In the genomic region with DNA sequence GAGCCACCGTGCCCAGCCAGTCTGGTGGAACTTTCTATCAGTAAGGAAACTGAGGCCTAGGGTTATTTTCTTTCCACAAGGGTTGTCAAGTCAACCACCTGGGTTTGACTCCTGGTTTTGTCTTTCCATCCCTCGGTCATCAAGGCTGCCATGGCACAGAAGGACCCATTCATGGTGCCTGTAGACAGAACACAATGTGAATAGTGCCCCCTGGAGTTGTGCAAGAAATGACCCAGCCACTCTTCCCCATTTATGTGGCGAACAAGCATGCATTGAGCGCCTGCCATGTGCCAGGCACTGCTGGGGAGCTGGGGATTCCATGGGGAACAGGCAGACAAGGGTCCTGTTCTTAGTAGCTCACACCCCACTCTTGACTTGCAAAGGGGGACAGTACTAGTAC, we compare ENCODE assay signal across 17 cellular contexts. TPM values are rescaled to one million over a fixed set of nuclear protein-coding genes. Genes with fewer than 3 reads are reported as not detected.
A peak's percentile ranks its signal among the peaks of the same experiment; 100 is the strongest.
DNase-seq lines count a peak whose midpoint lies in the region; TF ChIP-seq lines count a peak whose summit lies in the region.
"Had no signal": no experiment of that assay in that cellular context is flagged by ENCODE, and none has a peak within 500 bp of the region (broad histone marks: within the 10 kb centered on the region; RNA-seq: fewer than 3 reads in every experiment).

No MANE protein-coding gene starts in this region.

- peak; percentile 10 for TF ChIP-seq CTCF in GM12864 (IDR thresholded peaks at IDR 0.05; ENCODE audit: low read depth, low read length, missing control alignments)
- TF ChIP-seq CTCF in OCI-LY1 (IDR thresholded peaks at IDR 0.05; ENCODE audit: low read length) = peak; percentile 65
- peak; percentile 5 for TF ChIP-seq CTCF in epithelial cell of esophagus (IDR thresholded peaks at IDR 0.05; ENCODE audit: insufficient read depth, low read depth, low read length, missing control alignments)
- TF ChIP-seq CTCF in smooth muscle cell (IDR thresholded peaks at IDR 0.05; ENCODE audit: borderline replicate concordance, insufficient read depth, poor library complexity, severe bottlenecking) = peak; percentile 10

- H3K27ac ChIP-seq in OCI-LY1 (ENCODE audit: low read depth, low read length, poor library complexity, severe bottlenecking) (peak overlapping the region; percentile 98), smooth muscle cell (ENCODE audit: low read depth) (no peak overlapping the region)
- H3K27ac ChIP-seq: breast epithelium, SJSA1 had no signal

- H3K36me3 ChIP-seq in OCI-LY1 (ENCODE audit: insufficient read depth, low read length) (peaks cover 22% of the 10 kb centered on the region), smooth muscle cell (ENCODE audit: low read depth) (no peaks in the 10 kb centered on the region)
- H3K36me3 ChIP-seq: breast epithelium had no signal

- peak overlapping the region; percentile 17; the same call in 1 of the 2 replicates for H3K9ac ChIP-seq in OCI-LY1 (ENCODE audit: low read length)
- no peak overlapping the region for H3K9ac ChIP-seq in smooth muscle cell (ENCODE audit: low read depth)

- no peak overlapping the region for H3K4me3 ChIP-seq in GM12864 (ENCODE audit: low read depth, low read length)
- peak overlapping the region; percentile 7 for H3K4me3 ChIP-seq in OCI-LY1 (ENCODE audit: low read depth, low read length, poor library complexity, severe bottlenecking)
- H3K4me3 ChIP-seq in epithelial cell of esophagus (ENCODE audit: low read length) = no peak overlapping the region
- H3K4me3 ChIP-seq in smooth muscle cell = no peak overlapping the region
- H3K4me3 ChIP-seq: breast epithelium, SJSA1 had no signal

- H2AFZ ChIP-seq in OCI-LY1 (ENCODE audit: low read length) (no peak overlapping the region), smooth muscle cell (ENCODE audit: low read depth) (no peak overlapping the region)

- WGBS in smooth muscle cell (ENCODE audit: low lambda C conversion rate) = 98% methylated on average over 4 of the region's 4 CpGs

- H3F3A ChIP-seq in OCI-LY1 (ENCODE audit: insufficient read depth, low read length) (no peaks in the 10 kb centered on the region), smooth muscle cell (ENCODE audit: low read depth) (no peaks in the 10 kb centered on the region)

- H4K20me1 ChIP-seq in OCI-LY1 (ENCODE audit: insufficient read depth, low read length) (no peaks in the 10 kb centered on the region), smooth muscle cell (ENCODE audit: low read depth) (peaks cover 77% of the 10 kb centered on the region)

- H3K9me3 ChIP-seq in OCI-LY1 (ENCODE audit: low read length) (no peaks in the 10 kb centered on the region), smooth muscle cell (replicated peaks; ENCODE audit: low read depth) (no peaks in the 10 kb centered on the region)
- H3K9me3 ChIP-seq: breast epithelium had no signal

- H3K4me1 ChIP-seq in OCI-LY1 (ENCODE audit: insufficient read depth, low read length, severe bottlenecking) (peaks cover 75% of the 10 kb centered on the region), smooth muscle cell (ENCODE audit: low read depth) (peaks cover 4% of the 10 kb centered on the region)

- intact Hi-C loops in posterior vena cava (cut with DNase I) = no loop called here

- no peak for DNase-seq in GM12864 (ENCODE audit: low read depth)
- DNase-seq in epithelial cell of esophagus (ENCODE audit: low read depth) = no peak
- DNase-seq in smooth muscle cell (lab: John Stamatoyannopoulos, UW; ENCODE audit: unreplicated experiment) = no peak
- DNase-seq in inferior parietal cortex (ENCODE audit: extremely low spot score) = no peak
- DNase-seq in activated gamma-delta T cell (lab: John Stamatoyannopoulos, UW) = no peak
- DNase-seq in posterior vena cava (ENCODE audit: low spot score) = no peak
- DNase-seq: activated CD4-positive, alpha-beta T cell treated with anti-CD3 and anti-CD28 coated beads, Interleukin-2, amount 10 ng/mL, durations not matched to agents 24 days and 14 days; activated T-cell treated with anti-CD3 and anti-CD28 coated beads for 4 hours; CD4-positive, CD25-positive, alpha-beta regulatory T cell; kidney; NCI-H2029; NCI-H510A treated with DMSO at 0.1 percent for 48 hours; occipital lobe; stimulated activated CD4-positive, alpha-beta T cell treated with anti-CD3 and anti-CD28 coated beads, Interleukin-4, amount 100 ng/mL, for 4 hours had no signal

- peak overlapping the region; percentile 54 for H3K4me2 ChIP-seq in OCI-LY1 (ENCODE audit: low read length)
- no peak overlapping the region for H3K4me2 ChIP-seq in smooth muscle cell

- H3K79me2 ChIP-seq in OCI-LY1 (ENCODE audit: insufficient read depth, low read length) (peaks cover 83% of the 10 kb centered on the region), smooth muscle cell (ENCODE audit: low read depth) (peaks cover 90% of the 10 kb centered on the region)

- no peaks in the 10 kb centered on the region for H3K9me2 ChIP-seq in OCI-LY1 (ENCODE audit: low read depth, low read length)

- H3K27me3 ChIP-seq in OCI-LY1 (ENCODE audit: insufficient read depth, low read length) (no peaks in the 10 kb centered on the region), smooth muscle cell (ENCODE audit: low read depth) (no peaks in the 10 kb centered on the region)
- H3K27me3 ChIP-seq: breast epithelium, SJSA1 had no signal

RNA-seq across cellular contexts. Expression of a gene that starts 4.1 kb away (rescaled TPM):
- total RNA-seq in smooth muscle cell (39.0 and 59.6 TPM in 2 replicates), posterior vena cava (10 to 100 TPM; 68.2 to 68.8 TPM)
- polyA plus RNA-seq in smooth muscle cell = 100 and 120 TPM in 2 replicates

RNA-seq across cellular contexts. Expression of a gene that starts 36.3 kb away (rescaled TPM):
- 14.7 and 16.8 TPM in 2 replicates for total RNA-seq in smooth muscle cell
- polyA plus RNA-seq in smooth muscle cell = 14.9 and 25.8 TPM in 2 replicates
- 10 to 100 TPM in 1 of 2 donors, 1 to 10 TPM in 1; 9.4 to 11.6 TPM for total RNA-seq in posterior vena cava

RNA-seq across cellular contexts. Expression of a gene that starts 36.5 kb away (rescaled TPM):
- total RNA-seq in smooth muscle cell = 89.3 and 106 TPM in 2 replicates
- 89.8 and 90.6 TPM in 2 replicates for polyA plus RNA-seq in smooth muscle cell
- total RNA-seq in posterior vena cava = 10 to 100 TPM; 36.0 to 40.0 TPM

Comparison
In these comparisons a context has a peak if more than half of its experiments do, and no peak if none do; other contexts are left out.
1. CTCF ChIP-seq: peak in every context shown above with its lines; median percentile 65 in OCI-LY1; 10 in GM12864; 10 in smooth muscle cell; 5 in epithelial cell of esophagus.